10 cellular contexts compared by ENCODE assay signal in genomic region chr7:97116308-97116707, GRCh38. TPM values are rescaled to one million over a fixed set of nuclear protein-coding genes. Genes with fewer than 3 reads are reported as not detected.
A peak's percentile ranks its signal among the peaks of the same experiment; 100 is the strongest.
DNase-seq lines count a peak whose midpoint lies in the region; ATAC-seq and TF ChIP-seq lines count a peak whose summit lies in the region.
"Had no signal": no experiment of that assay in that cellular context is flagged by ENCODE, and none has a peak within 500 bp of the region (broad histone marks: within the 10 kb centered on the region; RNA-seq: fewer than 3 reads in every experiment).

No MANE protein-coding gene starts in this region.

- H3K27me3 ChIP-seq in BLaER1, result peaks cover 7% of the 10 kb centered on the region; the same call in 1 of the 2 replicates
- H3K27me3 ChIP-seq: gastrocnemius medialis had no signal

- no peaks in the 10 kb centered on the region for H4K20me1 ChIP-seq in BLaER1

- H3K4me1 Mint-ChIP-seq in endothelial cell (ENCODE audit: unreplicated experiment), result peaks cover 18% of the 10 kb centered on the region

- no peaks in the 10 kb centered on the region for H3K36me3 Mint-ChIP-seq in endothelial cell (ENCODE audit: low read depth, unreplicated experiment)

- peak overlapping the region; percentile 87 for H3K27ac ChIP-seq in BLaER1

- H3K4me2 ChIP-seq in BLaER1, result peak overlapping the region; percentile 65

- peak; percentile 19 for ATAC-seq in GM21786 (IDR thresholded peaks at IDR 0.05; ENCODE audit: unreplicated experiment)

- H3K9me3 Mint-ChIP-seq in endothelial cell (ENCODE audit: unreplicated experiment), result no peaks in the 10 kb centered on the region

- H3K9ac ChIP-seq in BLaER1, result no peak overlapping the region

- TF ChIP-seq CTCF in endothelial cell (IDR thresholded peaks at IDR 0.05; ENCODE audit: unreplicated experiment) (no peak), GM20000 (IDR thresholded peaks at IDR 0.05; ENCODE audit: extremely low read depth, missing control alignments) (no peak)

- H3K27ac Mint-ChIP-seq in endothelial cell (ENCODE audit: unreplicated experiment), result no peak overlapping the region

- peaks cover 15% of the 10 kb centered on the region for H3K9me3 ChIP-seq in BLaER1
- H3K9me3 ChIP-seq: gastrocnemius medialis had no signal

- H3K27me3 Mint-ChIP-seq in endothelial cell (ENCODE audit: unreplicated experiment), result no peaks in the 10 kb centered on the region

- peak overlapping the region; percentile 70; the same call in 1 of the 2 replicates for H3K4me3 ChIP-seq in BLaER1

- DNase-seq in SIG-M5 treated with dmso at 0.1 percent for 504 hours (lab: John Stamatoyannopoulos, UW; ENCODE audit: unreplicated experiment), result peak; percentile 87
- peak; percentile 27 for DNase-seq in left kidney (ENCODE audit: low read depth, low spot score)
- no peak for DNase-seq in endothelial cell (ENCODE audit: low spot score)
- DNase-seq in GM20000 (ENCODE audit: low spot score), result no peak
- no peak for DNase-seq in NCI-H774 (lab: John Stamatoyannopoulos, UW)
- no peak for DNase-seq in AG08396 (ENCODE audit: low spot score)
- DNase-seq: gastrocnemius medialis, NCI-H2171 treated with DMSO at 0.1 percent for 48 hours had no signal

- no peak overlapping the region for H3K4me3 Mint-ChIP-seq in endothelial cell (ENCODE audit: unreplicated experiment)

- peaks cover 28% of the 10 kb centered on the region for H3K4me1 ChIP-seq in BLaER1

- H3K36me3 ChIP-seq in BLaER1, result no peaks in the 10 kb centered on the region
- H3K36me3 ChIP-seq: gastrocnemius medialis had no signal

RNA-seq across cellular contexts. Expression of gene SDHAF3, which starts 1.2 kb away (rescaled TPM):
- 6.7 TPM for total RNA-seq in endothelial cell (ENCODE audit: unreplicated experiment)

Comparison
In these comparisons a context has a peak if more than half of its experiments do, and no peak if none do; other contexts are left out.
1. DNase-seq: peak in SIG-M5 treated with dmso at 0.1 percent for 504 hours (single experiment) and left kidney (single experiment); none in endothelial cell (single experiment), GM20000 (single experiment), NCI-H774 (single experiment) and AG08396 (single experiment).